Comparison of ENCODE assay signal across 8 cellular contexts in the genomic region with DNA sequence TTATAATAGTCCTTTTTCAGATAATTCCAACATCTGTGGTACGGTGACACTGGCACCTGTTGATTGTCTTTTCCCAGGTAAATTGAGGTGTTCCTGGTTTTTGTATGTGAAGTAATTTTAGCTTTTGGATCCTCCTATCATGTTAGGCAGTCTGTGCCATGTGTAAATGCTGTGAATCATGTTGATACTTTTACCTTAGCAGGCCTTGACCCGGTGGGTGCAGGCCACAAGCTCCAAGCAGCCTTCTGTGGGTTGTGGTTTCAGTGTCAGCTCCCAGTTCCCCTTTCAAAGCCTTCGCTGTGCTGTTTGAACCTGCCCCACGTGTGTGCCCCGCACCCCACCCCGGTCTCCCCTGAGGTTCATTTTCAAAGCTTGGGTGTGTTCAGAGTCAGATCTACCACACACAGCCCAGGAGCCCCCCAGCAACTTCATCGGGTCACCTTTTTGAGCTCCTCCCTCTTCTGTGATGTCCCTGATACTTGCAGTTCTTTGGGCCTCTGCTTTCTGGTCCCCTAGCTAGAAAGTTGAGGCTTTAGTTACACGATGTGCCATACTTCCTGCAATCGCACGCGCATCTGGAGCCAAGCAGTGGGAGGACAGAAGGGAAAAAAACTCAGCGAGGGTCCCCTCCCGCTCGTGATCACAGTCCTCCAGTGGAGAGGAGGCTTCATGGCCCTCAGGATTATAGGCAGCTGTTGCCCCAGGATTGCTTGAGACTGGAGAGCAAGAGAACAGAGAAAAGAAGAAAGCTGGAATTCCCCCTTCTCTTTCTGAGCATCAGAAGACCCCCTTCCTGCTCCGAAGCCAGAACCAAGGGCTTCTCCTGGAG. TPM values are rescaled to one million over a fixed set of nuclear protein-coding genes. Genes with fewer than 3 reads are reported as not detected.
DNase-seq lines count a peak whose midpoint lies in the region; ATAC-seq and TF ChIP-seq lines count a peak whose summit lies in the region.

No MANE protein-coding gene starts in this region.

- peak overlapping the region; percentile 47 for H3K27ac Mint-ChIP-seq in central memory CD8-positive, alpha-beta T cell (ENCODE audit: low read depth)

- ATAC-seq in GM19043 (IDR thresholded peaks at IDR 0.05; ENCODE audit: low read depth, unreplicated experiment) (peak; percentile 92), HG03095 (IDR thresholded peaks at IDR 0.05; ENCODE audit: unreplicated experiment) (peak; percentile 90), omental fat pad (ENCODE audit: low FRiP score) (no peak)
- peak; percentile 84 for ATAC-seq in central memory CD8-positive, alpha-beta T cell (replicated peaks; ENCODE audit: extremely low read depth, poor library complexity, severe bottlenecking)

- H3K4me1 Mint-ChIP-seq in central memory CD8-positive, alpha-beta T cell = peaks cover 31% of the 10 kb centered on the region

- TF ChIP-seq CTCF in omental fat pad (IDR thresholded peaks at IDR 0.05) = no peak

- no peaks in the 10 kb centered on the region for H3K9me3 Mint-ChIP-seq in central memory CD8-positive, alpha-beta T cell

- DNase-seq in T-helper 9 cell (peak; percentile 22), omental fat pad (ENCODE audit: low spot score) (no peak), amniotic stem cell (lab: John Stamatoyannopoulos, UW) (no peak), NCI-H2081 treated with DMSO at 0.1 percent for 48 hours (lab: John Stamatoyannopoulos, UW) (no peak)
- DNase-seq in central memory CD8-positive, alpha-beta T cell (ENCODE audit: low spot score in 2 of 2) = peak; percentile 24 to 41
- DNase-seq in stimulated activated CD8-positive, alpha-beta memory T cell treated with anti-CD3 and anti-CD28 coated beads, Interleukin-7, amount 100 ng/mL, for 4 hours (ENCODE audit: low read depth in 2 of 2) = peak; percentile 51 to 60

- peaks cover 27% of the 10 kb centered on the region for H3K36me3 Mint-ChIP-seq in central memory CD8-positive, alpha-beta T cell (ENCODE audit: insufficient read depth)

- H3K4me3 Mint-ChIP-seq in central memory CD8-positive, alpha-beta T cell = peak overlapping the region; percentile 54

- no peaks in the 10 kb centered on the region for H3K27me3 Mint-ChIP-seq in central memory CD8-positive, alpha-beta T cell

RNA-seq across cellular contexts. Expression of gene BHLHA15, which starts 8.7 kb away (rescaled TPM):
- total RNA-seq in omental fat pad = 1 to 10 TPM in 2 of 4 donors, not detected in 2; 1.5 to 3.5 TPM

RNA-seq across cellular contexts. Expression of gene TECPR1, which starts 49.5 kb away (rescaled TPM):
- 10 to 100 TPM; 12.0 to 36.3 (median 17.1) TPM for total RNA-seq in omental fat pad

Comparison
In these comparisons a context has a peak if more than half of its experiments do, and no peak if none do; other contexts are left out.
1. DNase-seq: peak in T-helper 9 cell (single experiment), central memory CD8-positive, alpha-beta T cell (2 of 2) and stimulated activated CD8-positive, alpha-beta memory T cell treated with anti-CD3 and anti-CD28 coated beads, Interleukin-7, amount 100 ng/mL, for 4 hours (2 of 2); none in omental fat pad (single experiment), amniotic stem cell (single experiment) and NCI-H2081 treated with DMSO at 0.1 percent for 48 hours (single experiment).